ENCODE assay signal across 10 cellular contexts in genomic region chr14:64209428-64210165, GRCh38.
DNase-seq lines count a peak whose midpoint lies in the region; ATAC-seq and TF ChIP-seq lines count a peak whose summit lies in the region.
"Had no signal": no experiment of that assay in that cellular context is flagged by ENCODE, and none has a peak within 500 bp of the region (broad histone marks: within the 10 kb centered on the region; RNA-seq: fewer than 3 reads in every experiment).

No MANE protein-coding gene starts in this region.

- no peak overlapping the region for H3K27ac ChIP-seq in foreskin keratinocyte
- H3K27ac ChIP-seq: cardiac muscle cell had no signal

- intact Hi-C loops in left colon (cut with DNase I, micrococcal nuclease): no loop called here

- ATAC-seq in GM21447 (IDR thresholded peaks at IDR 0.05; ENCODE audit: unreplicated experiment) (peak; percentile 92), left colon (peak; percentile 17), foreskin keratinocyte (no peak)

- H3K4me3 ChIP-seq in AG10803 (ENCODE audit: low read length): no peak overlapping the region
- H3K4me3 ChIP-seq: cardiac muscle cell had no signal

- H3K27me3 ChIP-seq in foreskin keratinocyte: no peaks in the 10 kb centered on the region
- H3K27me3 ChIP-seq: cardiac muscle cell had no signal

- H3K4me1 ChIP-seq in foreskin keratinocyte: peaks cover 16% of the 10 kb centered on the region

- TF ChIP-seq CTCF in AG10803 (conservative IDR thresholded peaks at IDR 0.05; ENCODE audit: low read length) (no peak), foreskin keratinocyte (conservative IDR thresholded peaks at IDR 0.05) (no peak)

- DNase-seq in AG10803 (ENCODE audit: low read depth) (peak; percentile 63), NCI-H526 treated with DMSO at 0.1 percent for 48 hours (lab: John Stamatoyannopoulos, UW) (peak; percentile 72), left colon (peak; percentile 34 to 38), LoVo (ENCODE audit: low spot score) (no peak), NCI-H82 (lab: John Stamatoyannopoulos, UW) (no peak), foreskin keratinocyte (no peak), mesenteric fat pad (ENCODE audit: low spot score) (no peak)
- DNase-seq: activated CD4-positive, CD25-positive, alpha-beta regulatory T cell treated with anti-CD3 and anti-CD28 coated beads, Interleukin-2, amount 50 U/mL, for 72 hours had no signal

Comparison
In these comparisons a context has a peak if more than half of its experiments do, and no peak if none do; other contexts are left out.
1. DNase-seq: peak in AG10803 (single experiment), NCI-H526 treated with DMSO at 0.1 percent for 48 hours (single experiment) and left colon (2 of 2); none in LoVo (single experiment), NCI-H82 (single experiment), foreskin keratinocyte (0 of 2) and mesenteric fat pad (single experiment).